ENCODE assay signal across 2 cellular contexts in the genomic region with DNA sequence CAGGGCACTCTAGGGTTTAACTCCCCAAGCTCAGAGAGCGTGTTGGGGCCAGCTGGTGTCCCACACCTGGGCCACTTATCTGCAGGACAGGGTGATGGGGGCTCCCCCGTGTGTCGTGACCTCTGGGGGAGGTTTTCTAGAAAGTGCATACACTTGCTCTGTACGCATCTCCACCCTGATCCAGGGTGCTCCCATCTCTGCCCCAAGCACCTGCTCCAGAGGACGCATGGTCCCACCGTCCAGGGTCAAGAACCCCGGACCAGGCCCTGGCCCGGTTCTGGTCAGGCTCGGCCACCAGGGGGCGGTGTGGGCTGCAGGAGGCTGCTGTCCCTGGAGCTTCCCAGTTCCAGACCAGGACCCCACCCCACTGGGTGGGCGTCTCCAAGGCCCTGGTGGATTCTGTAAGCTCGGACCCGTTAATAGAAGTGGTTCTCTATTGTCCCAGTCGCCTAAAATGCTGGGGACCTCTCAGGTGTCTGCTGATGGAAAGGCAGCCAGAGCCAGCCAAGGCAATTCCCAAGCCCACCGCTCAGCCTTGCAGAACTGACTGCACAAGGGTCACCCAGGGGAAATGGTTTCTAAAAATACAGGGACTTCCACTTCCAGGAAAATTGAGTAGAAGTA.
TF ChIP-seq lines count a peak whose summit lies in the region.

No MANE protein-coding gene starts in this region.

TF ChIP-seq in HEK293T, 16 proteins besides CTCF, POLR2A, EP300 and RAD21 (continued from another document):
- TF ChIP-seq ARNT (IDR thresholded peaks at IDR 0.05), result no peak
- TF ChIP-seq TARDBP (IDR thresholded peaks at IDR 0.05), result no peak
- TF ChIP-seq FOXM1 (IDR thresholded peaks at IDR 0.05; ENCODE audit: borderline replicate concordance), result no peak
TF ChIP-seq in HEK293T: peak in this region for 0.

TF ChIP-seq in endothelial cell of umbilical vein, 7 proteins besides CTCF, POLR2A, EP300 and RAD21 (continued from another document):
- TF ChIP-seq, protein P1, sequence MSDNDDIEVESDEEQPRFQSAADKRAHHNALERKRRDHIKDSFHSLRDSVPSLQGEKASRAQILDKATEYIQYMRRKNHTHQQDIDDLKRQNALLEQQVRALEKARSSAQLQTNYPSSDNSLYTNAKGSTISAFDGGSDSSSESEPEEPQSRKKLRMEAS (IDR thresholded peaks at IDR 0.05; ENCODE audit: insufficient read depth, insufficient read length), result no peak
- TF ChIP-seq POLR2AphosphoS5 (IDR thresholded peaks at IDR 0.05; ENCODE audit: insufficient read depth, low read depth, low read length) (no peak), FOS (IDR thresholded peaks at IDR 0.05; ENCODE audit: borderline replicate concordance, insufficient read depth, low read length) (no peak), JUN (IDR thresholded peaks at IDR 0.05; ENCODE audit: borderline replicate concordance, insufficient read depth, insufficient read length, low read depth) (no peak), MYC (IDR thresholded peaks at IDR 0.05; ENCODE audit: low read depth, low read length) (no peak)
